ENCODE assay signal across 20 cellular contexts in genomic region chr10:103077491-103078308, GRCh38.
DNase-seq lines count a peak whose midpoint lies in the region; ATAC-seq, FAIRE-seq and TF ChIP-seq lines count a peak whose summit lies in the region.
"Had no signal": no experiment of that assay in that cellular context is flagged by ENCODE, and none has a peak within 500 bp of the region (broad histone marks: within the 10 kb centered on the region; RNA-seq: fewer than 3 reads in every experiment).

No MANE protein-coding gene starts in this region.

- TF ChIP-seq CTCF in ascending aorta (IDR thresholded peaks at IDR 0.05) (no peak), kidney (IDR thresholded peaks at IDR 0.05; ENCODE audit: borderline replicate concordance, extremely low read depth, insufficient read depth) (no peak), ovary (IDR thresholded peaks at IDR 0.05) (no peak), tibial artery (IDR thresholded peaks at IDR 0.05) (no peak)

- CTCF ChIA-PET in naive thymus-derived CD4-positive, alpha-beta T cell (lab: Charles Lee) = no interaction called here

- intact Hi-C loops in ascending aorta (cut with DNase I) = loop anchor here (5.0 kb wide), 1 partner anchor 165 kb away; no protein-coding TSS in a partner anchor
- intact Hi-C loops in kidney (cut with DNase I) = no loop called here
- intact Hi-C loops in ovary (cut with DNase I) = loop anchor here in 3 of 4 donors (10.0 kb wide), 4 partner anchors 167 to 353 kb away; partner anchors contain the start of genes CYP17A1 (in 1 of the 3) and RPEL1 (in 1 of the 3)
- intact Hi-C loops in tibial artery (cut with DNase I; ENCODE audit: low total_unique reads) = loop anchor here (10.0 kb wide), 2 partner anchors 117 to 343 kb away; partner anchors contain the start of gene NT5C2
- intact Hi-C loops in naive thymus-derived CD4-positive, alpha-beta T cell (cut with micrococcal nuclease) = no loop called here
- intact Hi-C loops in activated CD4-positive, alpha-beta T cell treated with anti-CD3 and anti-CD28 coated beads, Interleukin-2, amount 10 ng/mL, durations not matched to agents 24 days and 14 days (cut with micrococcal nuclease) = no loop called here

- peaks cover 0 to 5% (median 0%) of the 10 kb centered on the region in 7 donors for H3K4me1 Mint-ChIP-seq in naive thymus-derived CD4-positive, alpha-beta T cell
- H3K4me1 Mint-ChIP-seq in activated CD4-positive, alpha-beta T cell treated with anti-CD3 and anti-CD28 coated beads, Interleukin-2, amount 10 ng/mL, durations not matched to agents 24 days and 14 days = no peaks in the 10 kb centered on the region
- H3K4me1 Mint-ChIP-seq: CD4-positive, CD25-positive, alpha-beta regulatory T cell had no signal

- 41 to 57% (median 43%) methylated on average over 16 of the region's 16 CpGs for WGBS in ovary, 3 donors

- no peaks in the 10 kb centered on the region for H3K27me3 Mint-ChIP-seq in naive thymus-derived CD4-positive, alpha-beta T cell
- H3K27me3 Mint-ChIP-seq in activated CD4-positive, alpha-beta T cell treated with anti-CD3 and anti-CD28 coated beads, Interleukin-2, amount 10 ng/mL, durations not matched to agents 24 days and 14 days = no peaks in the 10 kb centered on the region
- H3K27me3 Mint-ChIP-seq: CD4-positive, CD25-positive, alpha-beta regulatory T cell had no signal

- no peak overlapping the region for H3K4me3 Mint-ChIP-seq in naive thymus-derived CD4-positive, alpha-beta T cell
- H3K4me3 Mint-ChIP-seq in activated CD4-positive, alpha-beta T cell treated with anti-CD3 and anti-CD28 coated beads, Interleukin-2, amount 10 ng/mL, durations not matched to agents 24 days and 14 days = no peak overlapping the region
- H3K4me3 Mint-ChIP-seq: CD4-positive, CD25-positive, alpha-beta regulatory T cell; HFFc6 had no signal

- ATAC-seq in naive thymus-derived CD4-positive, alpha-beta T cell = no peak
- ATAC-seq: Panc1 had no signal

- POLR2A ChIA-PET in naive thymus-derived CD4-positive, alpha-beta T cell (lab: Charles Lee) = no interaction called here

- no peak for TF ChIP-seq EP300 in ovary (IDR thresholded peaks at IDR 0.05)

- peak overlapping the region in 1 of 9 donors; percentile 49 for H3K27ac Mint-ChIP-seq in naive thymus-derived CD4-positive, alpha-beta T cell
- H3K27ac Mint-ChIP-seq in activated CD4-positive, alpha-beta T cell treated with anti-CD3 and anti-CD28 coated beads, Interleukin-2, amount 10 ng/mL, durations not matched to agents 24 days and 14 days = no peak overlapping the region
- H3K27ac Mint-ChIP-seq: HFFc6 had no signal

- no peak for TF ChIP-seq POLR2A in ovary (IDR thresholded peaks at IDR 0.05)

- H3K36me3 ChIP-seq in ascending aorta = peaks cover 11 to 33% of the 10 kb centered on the region in 2 donors
- H3K36me3 ChIP-seq in kidney (ENCODE audit: control insufficient read depth in 1 of 2, insufficient read depth in 2 of 2, low read length in 2 of 2) = peaks cover 8 to 19% of the 10 kb centered on the region in 2 donors
- H3K36me3 ChIP-seq in ovary = no peaks in the 10 kb centered on the region
- peaks cover 22 to 55% (median 42%) of the 10 kb centered on the region in 3 donors for H3K36me3 ChIP-seq in tibial artery
- peaks cover 0 to 37% (median 0%) of the 10 kb centered on the region in 3 experiments for H3K36me3 ChIP-seq in naive thymus-derived CD4-positive, alpha-beta T cell (ENCODE audit: control insufficient read depth in 2 of 3, insufficient read depth in 3 of 3, low read length in 3 of 3)
- H3K36me3 ChIP-seq: BE2C had no signal

- H3K27me3 ChIP-seq in ascending aorta (no peaks in the 10 kb centered on the region), ovary (no peaks in the 10 kb centered on the region), tibial artery (no peaks in the 10 kb centered on the region)
- no peaks in the 10 kb centered on the region for H3K27me3 ChIP-seq in naive thymus-derived CD4-positive, alpha-beta T cell (ENCODE audit: control insufficient read depth in 2 of 2, insufficient read depth in 2 of 2, low read length in 2 of 2)
- H3K27me3 ChIP-seq: BE2C had no signal

- H3K9me3 ChIP-seq in ascending aorta (no peaks in the 10 kb centered on the region), kidney (ENCODE audit: control insufficient read depth in 1 of 2, low read length in 2 of 2) (no peaks in the 10 kb centered on the region), ovary (no peaks in the 10 kb centered on the region), tibial artery (no peaks in the 10 kb centered on the region)
- H3K9me3 ChIP-seq in naive thymus-derived CD4-positive, alpha-beta T cell (ENCODE audit: control insufficient read depth in 2 of 3, low read length in 3 of 3) = no peaks in the 10 kb centered on the region
- H3K9me3 ChIP-seq: BE2C had no signal

- H3K9me3 Mint-ChIP-seq in naive thymus-derived CD4-positive, alpha-beta T cell = no peaks in the 10 kb centered on the region
- H3K9me3 Mint-ChIP-seq in activated CD4-positive, alpha-beta T cell treated with anti-CD3 and anti-CD28 coated beads, Interleukin-2, amount 10 ng/mL, durations not matched to agents 24 days and 14 days = no peaks in the 10 kb centered on the region
- H3K9me3 Mint-ChIP-seq: CD4-positive, CD25-positive, alpha-beta regulatory T cell; HFFc6 had no signal

- peaks cover 0 to 11% of the 10 kb centered on the region in 2 donors for H3K4me1 ChIP-seq in ascending aorta
- peaks cover 2 to 17% of the 10 kb centered on the region in 2 donors for H3K4me1 ChIP-seq in kidney (ENCODE audit: control insufficient read depth in 1 of 2, insufficient read depth in 1 of 2, low read depth in 1 of 2, low read length in 2 of 2)
- H3K4me1 ChIP-seq in ovary (ENCODE audit: insufficient read depth) = peaks cover 4% of the 10 kb centered on the region
- peaks cover 0 to 18% (median 7%) of the 10 kb centered on the region in 4 donors for H3K4me1 ChIP-seq in tibial artery
- no peaks in the 10 kb centered on the region for H3K4me1 ChIP-seq in naive thymus-derived CD4-positive, alpha-beta T cell (ENCODE audit: control insufficient read depth in 2 of 2, insufficient read depth in 2 of 2, low read length in 2 of 2)
- H3K4me1 ChIP-seq: BE2C had no signal

- FAIRE-seq in kidney (lab: Jason Lieb, UNC) = no peak

- H3K4me3 ChIP-seq in ascending aorta (peak overlapping the region in 1 of 2 donors; percentile 8), kidney (ENCODE audit: low read length in 2 of 2) (peak overlapping the region in 1 of 2 donors; percentile 37), ovary (no peak overlapping the region), tibial artery (no peak overlapping the region)
- no peak overlapping the region for H3K4me3 ChIP-seq in naive thymus-derived CD4-positive, alpha-beta T cell (ENCODE audit: low read length)

- H3K9ac ChIP-seq in kidney (ENCODE audit: low read length in 2 of 2) = peak overlapping the region in 1 of 2 donors; percentile 60

- DNase-seq in ascending aorta (ENCODE audit: low spot score in 2 of 2) (no peak), kidney (no peak), ovary (no peak), tibial artery (no peak), cerebellar cortex (ENCODE audit: low spot score) (no peak), germinal center (ENCODE audit: low spot score) (no peak)
- DNase-seq in naive thymus-derived CD4-positive, alpha-beta T cell = no peak
- no peak for DNase-seq in activated CD4-positive, alpha-beta T cell treated with anti-CD3 and anti-CD28 coated beads, Interleukin-2, amount 10 ng/mL, durations not matched to agents 24 days and 14 days
- DNase-seq: BE2C; CD4-positive, CD25-positive, alpha-beta regulatory T cell; DMS79; H7; HFFc6; Kasumi-1; NCI-H1694; NCI-H2081; NCI-H2171; NCI-H524 treated with DMSO at 0.1 percent for 48 hours; NCI-H82 had no signal

- H3K27ac ChIP-seq in ascending aorta = peak overlapping the region; percentile 59 to 71
- peak overlapping the region; percentile 69 to 87 for H3K27ac ChIP-seq in kidney (ENCODE audit: low read depth in 2 of 2, low read length in 2 of 2)
- peak overlapping the region; percentile 4 to 45 for H3K27ac ChIP-seq in ovary
- H3K27ac ChIP-seq in tibial artery = peak overlapping the region; percentile 58 to 76
- H3K27ac ChIP-seq in naive thymus-derived CD4-positive, alpha-beta T cell (ENCODE audit: low read depth, low read length) = no peak overlapping the region

- H3K36me3 Mint-ChIP-seq in naive thymus-derived CD4-positive, alpha-beta T cell = peaks cover 0 to 49% (median 13%) of the 10 kb centered on the region in 5 donors
- H3K36me3 Mint-ChIP-seq in activated CD4-positive, alpha-beta T cell treated with anti-CD3 and anti-CD28 coated beads, Interleukin-2, amount 10 ng/mL, durations not matched to agents 24 days and 14 days (ENCODE audit: low read depth) = peaks cover 3% of the 10 kb centered on the region

Comparison
In these comparisons a context has a peak if more than half of its experiments do, and no peak if none do; other contexts are left out.
1. intact Hi-C loops: an anchor here in ascending aorta (5.0 kb wide), ovary (10.0 kb wide) and tibial artery (10.0 kb wide); none called in kidney, naive thymus-derived CD4-positive, alpha-beta T cell and activated CD4-positive, alpha-beta T cell treated with anti-CD3 and anti-CD28 coated beads, Interleukin-2, amount 10 ng/mL, durations not matched to agents 24 days and 14 days.